ENCODE assay signal across 24 cellular contexts in genomic region chr15:62888628-62889027, GRCh38.
A peak's percentile ranks its signal among the peaks of the same experiment; 100 is the strongest.
DNase-seq lines count a peak whose midpoint lies in the region; ATAC-seq, FAIRE-seq and TF ChIP-seq lines count a peak whose summit lies in the region.
"Had no signal": no experiment of that assay in that cellular context is flagged by ENCODE, and none has a peak within 500 bp of the region (broad histone marks: within the 10 kb centered on the region; RNA-seq: fewer than 3 reads in every experiment).

No MANE protein-coding gene starts in this region.

- dilution Hi-C loops in mammary epithelial cell (cut with HindIII; ENCODE audit: low sequenced_read_pairs), result no loop called here

- H2AFZ ChIP-seq in mammary epithelial cell (ENCODE audit: low read depth, low read length) (peak overlapping the region; percentile 0), HepG2 (ENCODE audit: low read length) (no peak overlapping the region)

- H3K9ac ChIP-seq in mammary epithelial cell (ENCODE audit: insufficient read depth, low read length) (no peak overlapping the region), HepG2 (ENCODE audit: insufficient read depth, low read depth, low read length) (no peak overlapping the region)

- H4K20me1 ChIP-seq in mammary epithelial cell (ENCODE audit: insufficient read depth, low read length) (no peaks in the 10 kb centered on the region), HepG2 (ENCODE audit: insufficient read depth, low read length) (no peaks in the 10 kb centered on the region)

- H3K79me2 ChIP-seq in mammary epithelial cell (ENCODE audit: insufficient read depth, low read length) (no peaks in the 10 kb centered on the region), HepG2 (ENCODE audit: insufficient read depth, low read length) (no peaks in the 10 kb centered on the region)

- H3K9me3 ChIP-seq in mammary epithelial cell (replicated peaks; ENCODE audit: insufficient read depth, low read length) (no peaks in the 10 kb centered on the region), HepG2 (ENCODE audit: low read length) (no peaks in the 10 kb centered on the region), SJCRH30 (replicated peaks) (0 out of 2 replicates have a peak, but pooled peaks cover 2% of the 10 kb centered on the region)
- H3K9me3 ChIP-seq: BE2C, upper lobe of left lung had no signal

- H3K4me2 ChIP-seq in mammary epithelial cell (ENCODE audit: insufficient read depth, low read depth, low read length) (no peak overlapping the region), HepG2 (ENCODE audit: low read depth, low read length) (peak overlapping the region; percentile 28; the same call in 1 of the 2 replicates)

- H3K27ac ChIP-seq in mammary epithelial cell (ENCODE audit: insufficient read depth, low read depth, low read length) (no peak overlapping the region), HepG2 (ENCODE audit: extremely low read length, insufficient read depth, low read length) (no peak overlapping the region), SJCRH30 (no peak overlapping the region)
- H3K27ac ChIP-seq: upper lobe of left lung had no signal

- H3K36me3 Mint-ChIP-seq in activated CD8-positive, alpha-beta memory T cell treated with anti-CD3 and anti-CD28 coated beads, Interleukin-2, amount 10 ng/mL, durations not matched to agents 7 days and 5 days, result no peaks in the 10 kb centered on the region

- no peaks in the 10 kb centered on the region for H3K9me3 Mint-ChIP-seq in activated CD8-positive, alpha-beta memory T cell treated with anti-CD3 and anti-CD28 coated beads, Interleukin-2, amount 10 ng/mL, durations not matched to agents 7 days and 5 days (ENCODE audit: low read depth)
- H3K9me3 Mint-ChIP-seq: activated CD8-positive, alpha-beta T cell treated with anti-CD3 and anti-CD28 coated beads for 36 hours; nephron progenitor cell had no signal

- H3K36me3 ChIP-seq in mammary epithelial cell (ENCODE audit: insufficient read depth, low read length) (no peaks in the 10 kb centered on the region), HepG2 (replicated peaks in 1 of 2; ENCODE audit: control insufficient read depth in 1 of 2, insufficient read depth in 2 of 2, low read length in 2 of 2) (no peaks in the 10 kb centered on the region), SJCRH30 (no peaks in the 10 kb centered on the region)
- H3K36me3 ChIP-seq: BE2C, upper lobe of left lung had no signal

- TF ChIP-seq EP300 in HepG2 (IDR thresholded peaks at IDR 0.05; ENCODE audit: low read depth in 2 of 2, low read length in 2 of 2) (no peak), HepG2 (CRISPR knock-in tag; IDR thresholded peaks at IDR 0.05; ENCODE audit: borderline replicate concordance) (no peak)

- POLR2A ChIA-PET in HepG2 (lab: Yijun Ruan, JAX), result interaction anchor here (0.7 to 3.6 kb wide), 2 partner anchors 7 to 191 kb away, joined by 4 to 45 read pairs; no protein-coding TSS in a partner anchor

- BruUV-seq in mammary epithelial cell (replicated peaks; lab: Mats Ljungman, UMichigan) (no TSS peak), HepG2 (replicated peaks; lab: Mats Ljungman, UMichigan) (no TSS peak)

- WGBS in mammary epithelial cell (ENCODE audit: low coverage, missing lambda C conversion rate), result 100% methylated on average over 3 of the region's 3 CpGs
- 100% methylated on average over 2 of the region's 3 CpGs for WGBS in HepG2 (ENCODE audit: low lambda C conversion rate)

- H3K27me3 ChIP-seq in mammary epithelial cell (ENCODE audit: insufficient read depth, low read length) (no peaks in the 10 kb centered on the region), HepG2 (ENCODE audit: control insufficient read depth in 1 of 2, insufficient read depth in 2 of 2, low read length in 2 of 2) (no peaks in the 10 kb centered on the region), SJCRH30 (no peaks in the 10 kb centered on the region)
- H3K27me3 ChIP-seq: BE2C, upper lobe of left lung had no signal

- H3K27me3 Mint-ChIP-seq in activated CD8-positive, alpha-beta memory T cell treated with anti-CD3 and anti-CD28 coated beads, Interleukin-2, amount 10 ng/mL, durations not matched to agents 7 days and 5 days, result peaks cover 38% of the 10 kb centered on the region
- H3K27me3 Mint-ChIP-seq: progenitor cell of endocrine pancreas had no signal

- TF ChIP-seq POLR2A in HepG2 (IDR thresholded peaks at IDR 0.05; ENCODE audit: insufficient read depth in 1 of 2, low read depth in 2 of 2, low read length in 2 of 2), result no peak

- H3K4me1 ChIP-seq in mammary epithelial cell (ENCODE audit: insufficient read depth, low read length), result peaks cover 29% of the 10 kb centered on the region
- peaks cover 64% of the 10 kb centered on the region for H3K4me1 ChIP-seq in HepG2 (ENCODE audit: insufficient read depth, low read length)
- peaks cover 10% of the 10 kb centered on the region for H3K4me1 ChIP-seq in SJCRH30

- H3K4me3 Mint-ChIP-seq in activated CD8-positive, alpha-beta memory T cell treated with anti-CD3 and anti-CD28 coated beads, Interleukin-2, amount 10 ng/mL, durations not matched to agents 7 days and 5 days, result no peak overlapping the region
- H3K4me3 Mint-ChIP-seq: activated CD8-positive, alpha-beta T cell treated with anti-CD3 and anti-CD28 coated beads for 36 hours; nephron progenitor cell had no signal

- peak; percentile 14 for DNase-seq in activated CD8-positive, alpha-beta memory T cell treated with anti-CD3 and anti-CD28 coated beads, Interleukin-2, amount 10 ng/mL, durations not matched to agents 7 days and 5 days
- no peak for DNase-seq in activated CD8-positive, alpha-beta memory T cell treated with anti-CD3 and anti-CD28 coated beads for 24 hours
- DNase-seq in mammary epithelial cell (peak; percentile 51), HepG2 (ENCODE audit: low spot score) (no peak), urothelium cell line (ENCODE audit: low spot score) (no peak), NCI-H510A (lab: John Stamatoyannopoulos, UW) (no peak), SJCRH30 (no peak)
- DNase-seq: activated CD8-positive, alpha-beta T cell treated with anti-CD3 and anti-CD28 coated beads for 36 hours; activated effector memory CD4-positive, alpha-beta T cell treated with anti-CD3 and anti-CD28 coated beads, Interleukin-2, amount 50 U/mL, for 16 hours; BE2C; H7; hypothalamus; Karpas-422; NCI-H1048; NCI-H1694 treated with DMSO at 0.1 percent for 48 hours; NCI-H748 treated with DMSO at 0.1 percent for 48 hours; nephron progenitor cell; SHP77; stimulated activated CD8-positive, alpha-beta memory T cell treated with anti-CD3 and anti-CD28 coated beads, Interleukin-4, amount 100 ng/mL, for 48 hours; upper lobe of left lung had no signal

- CTCF ChIA-PET in activated CD8-positive, alpha-beta memory T cell treated with anti-CD3 and anti-CD28 coated beads, Interleukin-2, amount 10 ng/mL, durations not matched to agents 7 days and 5 days (lab: Charles Lee), result no interaction called here
- CTCF ChIA-PET in mammary epithelial cell (lab: Charles Lee; ENCODE audit: low non-redundant PET), result no interaction called here
- CTCF ChIA-PET in HepG2 (lab: Yijun Ruan, JAX; ENCODE audit: low intra/inter-chr PET ratio, low total read pairs), result no interaction called here

- no peak overlapping the region for H3K27ac Mint-ChIP-seq in activated CD8-positive, alpha-beta memory T cell treated with anti-CD3 and anti-CD28 coated beads, Interleukin-2, amount 10 ng/mL, durations not matched to agents 7 days and 5 days
- H3K27ac Mint-ChIP-seq: activated CD8-positive, alpha-beta T cell treated with anti-CD3 and anti-CD28 coated beads for 36 hours; nephron progenitor cell; progenitor cell of endocrine pancreas had no signal

- FAIRE-seq in HepG2 (lab: Jason Lieb, UNC), result no peak
- FAIRE-seq in urothelium cell line (lab: Jason Lieb, UNC), result peak; percentile 17
- FAIRE-seq: GM12878 had no signal

- TF ChIP-seq CTCF in mammary epithelial cell (conservative IDR thresholded peaks at IDR 0.05 in 1 of 2, IDR thresholded peaks at IDR 0.05 in 1 of 2; ENCODE audit: extremely low read depth in 1 of 2, insufficient read depth in 1 of 2, low read depth in 1 of 2, low read length in 2 of 2), result no peak
- TF ChIP-seq CTCF in HepG2 (CRISPR knock-in tag; IDR thresholded peaks at IDR 0.05), result no peak

- intact Hi-C loops in mammary epithelial cell (cut with micrococcal nuclease) (no loop called here), HepG2 (cut with micrococcal nuclease; ENCODE audit: unreplicated experiment) (no loop called here)

- H3K4me1 Mint-ChIP-seq in activated CD8-positive, alpha-beta memory T cell treated with anti-CD3 and anti-CD28 coated beads, Interleukin-2, amount 10 ng/mL, durations not matched to agents 7 days and 5 days, result no peaks in the 10 kb centered on the region

- TF ChIP-seq RAD21 in HepG2 (CRISPR knock-in tag; IDR thresholded peaks at IDR 0.05), result no peak

- ATAC-seq in activated CD8-positive, alpha-beta memory T cell treated with anti-CD3 and anti-CD28 coated beads, Interleukin-2, amount 10 ng/mL, durations not matched to agents 7 days and 5 days, result no peak
- ATAC-seq in HepG2, result no peak
- no peak for ATAC-seq in GM21529 (IDR thresholded peaks at IDR 0.05; ENCODE audit: unreplicated experiment)
- ATAC-seq: activated CD4-positive, CD25-positive, alpha-beta regulatory T cell treated with anti-CD3 and anti-CD28 coated beads, Interleukin-2, amount 50 U/mL, for 24 hours; activated CD8-positive, alpha-beta T cell treated with anti-CD3 and anti-CD28 coated beads for 36 hours; GM12878 had no signal

- H3K4me3 ChIP-seq in mammary epithelial cell (replicated peaks in 1 of 3; ENCODE audit: insufficient read depth in 1 of 3, low read depth in 2 of 3, low read length in 3 of 3) (no peak overlapping the region), HepG2 (replicated peaks in 1 of 3; ENCODE audit: insufficient read depth in 1 of 3, low read depth in 2 of 3, low read length in 3 of 3) (no peak overlapping the region), SJCRH30 (no peak overlapping the region)
- H3K4me3 ChIP-seq: GM12878, upper lobe of left lung had no signal

- in situ Hi-C loops in mammary epithelial cell (cut with MboI; ENCODE audit: low sequenced_read_pairs in 2 of 2), result no loop called here
- in situ Hi-C loops in HepG2 (cut with HindIII; ENCODE audit: extremely low pct_ligation_motif_present, low pct_unique_long_range_greater_than_20kb), result no loop called here

TF ChIP-seq in HepG2, 621 proteins besides CTCF, POLR2A, EP300 and RAD21:
- no peak for TF ChIP-seq ZFP37 (CRISPR knock-in tag; IDR thresholded peaks at IDR 0.05; ENCODE audit: borderline replicate concordance)
- no peak for TF ChIP-seq ZNF703 (CRISPR knock-in tag; IDR thresholded peaks at IDR 0.05; ENCODE audit: borderline replicate concordance)
- no peak for TF ChIP-seq ZNF20 (CRISPR knock-in tag; IDR thresholded peaks at IDR 0.05)
- TF ChIP-seq ATRX (CRISPR knock-in tag; IDR thresholded peaks at IDR 0.05; ENCODE audit: borderline replicate concordance), result no peak
- TF ChIP-seq HOXA3 (CRISPR knock-in tag; IDR thresholded peaks at IDR 0.05), result no peak
- no peak for TF ChIP-seq ZNF891 (CRISPR knock-in tag; IDR thresholded peaks at IDR 0.05)
- peak; percentile 55 for TF ChIP-seq ZNF629 (CRISPR knock-in tag; conservative IDR thresholded peaks at IDR 0.05)
- TF ChIP-seq KDM5B (CRISPR knock-in tag; IDR thresholded peaks at IDR 0.05; ENCODE audit: borderline replicate concordance), result no peak
TF ChIP-seq in HepG2: peak in this region for 1.

Comparison
In these comparisons a context has a peak if more than half of its experiments do, and no peak if none do; other contexts are left out.
1. DNase-seq: peak in activated CD8-positive, alpha-beta memory T cell treated with anti-CD3 and anti-CD28 coated beads, Interleukin-2, amount 10 ng/mL, durations not matched to agents 7 days and 5 days (single experiment) and mammary epithelial cell (single experiment); none in activated CD8-positive, alpha-beta memory T cell treated with anti-CD3 and anti-CD28 coated beads for 24 hours (single experiment), HepG2 (single experiment), urothelium cell line (single experiment), NCI-H510A (single experiment) and SJCRH30 (0 of 2).